In genomic region chr2:238513346-238513745, GRCh38 we compare ENCODE assay signal across 8 cellular contexts.
DNase-seq lines count a peak whose midpoint lies in the region; ATAC-seq and TF ChIP-seq lines count a peak whose summit lies in the region.

No MANE protein-coding gene starts in this region.

- no peak overlapping the region for H3K56ac ChIP-seq in H9 (ENCODE audit: insufficient read length, low read depth, low read length)

- no peak overlapping the region for H3K27ac ChIP-seq in H9 (ENCODE audit: insufficient read length, low read depth, low read length)
- no peak overlapping the region for H3K27ac ChIP-seq in RWPE2 (ENCODE audit: poor library complexity, severe bottlenecking)
- no peak overlapping the region for H3K27ac ChIP-seq in tibial nerve

- no peak overlapping the region for H2BK120ac ChIP-seq in H9 (ENCODE audit: low read depth, low read length, poor library complexity, severe bottlenecking)

- no peak overlapping the region for H3K27ac Mint-ChIP-seq in H9

- H3K18ac ChIP-seq in H9 (ENCODE audit: insufficient read length, low read depth, low read length): no peak overlapping the region

- H3K27me3 ChIP-seq in H9 (ENCODE audit: insufficient read depth, low read length): no peaks in the 10 kb centered on the region
- H3K27me3 ChIP-seq in RWPE2 (ENCODE audit: insufficient read depth, poor library complexity, severe bottlenecking): no peaks in the 10 kb centered on the region
- H3K27me3 ChIP-seq in tibial nerve: no peaks in the 10 kb centered on the region

- H3K4me3 ChIP-seq in RWPE2 (ENCODE audit: severe bottlenecking) (no peak overlapping the region), fibroblast of the aortic adventitia (ENCODE audit: low read depth, low read length) (no peak overlapping the region), tibial nerve (no peak overlapping the region)

- no peak overlapping the region for H2BK20ac ChIP-seq in H9 (ENCODE audit: low read depth, low read length, poor library complexity, severe bottlenecking)

- TF ChIP-seq POLR2A in tibial nerve (IDR thresholded peaks at IDR 0.05): no peak

- H3K9me3 ChIP-seq in H9 (ENCODE audit: control insufficient read depth, low read depth, low read length) (no peaks in the 10 kb centered on the region), RWPE2 (ENCODE audit: severe bottlenecking) (peaks cover 6% of the 10 kb centered on the region), tibial nerve (peaks cover 0 to 34% (median 3%) of the 10 kb centered on the region in 4 donors)

- H3K4me3 Mint-ChIP-seq in H9: no peak overlapping the region

- TF ChIP-seq EP300 in tibial nerve (IDR thresholded peaks at IDR 0.05): no peak

- no peak overlapping the region for H3K14ac ChIP-seq in H9 (ENCODE audit: insufficient read depth, low read length)

- no peak overlapping the region for H4K5ac ChIP-seq in H9 (ENCODE audit: insufficient read length, low read depth, low read length)

- H3K4me1 ChIP-seq in H9 (ENCODE audit: insufficient read depth, low read length) (no peaks in the 10 kb centered on the region; the same call in 1 of the 2 replicates), RWPE2 (ENCODE audit: insufficient read depth, poor library complexity, severe bottlenecking) (no peaks in the 10 kb centered on the region), tibial nerve (no peaks in the 10 kb centered on the region)

- H3K4me2 ChIP-seq in H9 (ENCODE audit: insufficient read depth, insufficient read length, low read length): no peak overlapping the region

- TF ChIP-seq CTCF in H9 (conservative IDR thresholded peaks at IDR 0.05) (peak; percentile 81), RWPE2 (IDR thresholded peaks at IDR 0.05; ENCODE audit: poor library complexity, severe bottlenecking) (peak; percentile 52), fibroblast of the aortic adventitia (IDR thresholded peaks at IDR 0.05; ENCODE audit: insufficient read depth, low read length) (peak; percentile 59), tibial nerve (IDR thresholded peaks at IDR 0.05) (peak in 1 of 5 experiments; percentile 9)

- no peak overlapping the region for H3K9ac ChIP-seq in H9 (ENCODE audit: extremely low read depth, insufficient read length, low read length)

- H3K79me1 ChIP-seq in H9 (ENCODE audit: insufficient read depth, low read depth, low read length, poor library complexity, severe bottlenecking): no peaks in the 10 kb centered on the region

- no peak overlapping the region for H3K4ac ChIP-seq in H9 (ENCODE audit: low read depth, low read length)

- no peak overlapping the region for H2BK5ac ChIP-seq in H9 (ENCODE audit: insufficient read length, low read length)

- H2AK5ac ChIP-seq in H9 (ENCODE audit: insufficient read length, low read length): no peak overlapping the region

- H3K23me2 ChIP-seq in H9 (ENCODE audit: insufficient read length, low read depth, low read length, poor library complexity, severe bottlenecking): no peaks in the 10 kb centered on the region

- no peak overlapping the region for H4K91ac ChIP-seq in H9 (ENCODE audit: insufficient read length, low read depth, low read length)

- peaks cover 6% of the 10 kb centered on the region; the same call in 1 of the 2 replicates for H3K27me3 Mint-ChIP-seq in H9 (ENCODE audit: low read depth)

- no peak overlapping the region for H2BK15ac ChIP-seq in H9 (ENCODE audit: low read depth, low read length)

- no peak overlapping the region for H3T11ph ChIP-seq in H9 (ENCODE audit: low read length)

- H3K23ac ChIP-seq in H9 (ENCODE audit: insufficient read length, low read depth, low read length): no peak overlapping the region

- no peak overlapping the region for H2AFZ ChIP-seq in H9 (ENCODE audit: low read length)

- 0 out of 3 replicates have a peak, but pooled peaks have one; percentile 25 for ATAC-seq in RWPE2 (ENCODE audit: low read depth)

- no peaks in the 10 kb centered on the region; the same call in 1 of the 2 replicates for H3K36me3 ChIP-seq in RWPE2 (ENCODE audit: low read depth)
- no peaks in the 10 kb centered on the region for H3K36me3 ChIP-seq in tibial nerve

- peaks cover 4 to 7% of the 10 kb centered on the region in 2 experiments; a peak in 4 of 5 replicates for H3K9me3 Mint-ChIP-seq in H9

- no CpG with 5 or more reads among the region's 3 CpGs for WGBS in H9 (ENCODE audit: extremely low coverage, insufficient read length, low lambda C conversion rate)
- 35 to 36% methylated on average over 3 of the region's 3 CpGs for WGBS in tibial nerve, 2 donors

- H4K8ac ChIP-seq in H9 (replicated peaks; ENCODE audit: insufficient read length, low read depth, low read length): no peak overlapping the region

- no peaks in the 10 kb centered on the region for H4K20me1 ChIP-seq in H9 (ENCODE audit: control insufficient read depth, insufficient read depth, insufficient read length)

- no peak overlapping the region for H2BK12ac ChIP-seq in H9 (ENCODE audit: insufficient read length, low read depth, low read length)

- no peaks in the 10 kb centered on the region for H3K79me2 ChIP-seq in H9 (ENCODE audit: insufficient read depth, low read length)

- peaks cover 0 to 5% (median 0%) of the 10 kb centered on the region in 3 experiments; a peak in 3 of 7 replicates for H3K36me3 Mint-ChIP-seq in H9 (ENCODE audit: insufficient read depth in 1 of 3, low read depth in 3 of 3)

- peaks cover 27 to 43% of the 10 kb centered on the region in 2 experiments for H3K4me1 Mint-ChIP-seq in H9

- DNase-seq in DMS53 treated with DMSO at 0.1 percent for 48 hours (lab: John Stamatoyannopoulos, UW; ENCODE audit: unreplicated experiment): peak; percentile 59
- peak; percentile 68 for DNase-seq in H9
- DNase-seq in RWPE2 (ENCODE audit: low spot score): no peak
- peak; percentile 64 for DNase-seq in fibroblast of the aortic adventitia (ENCODE audit: low read depth)
- DNase-seq in stimulated activated CD8-positive, alpha-beta memory T cell treated with anti-CD3 and anti-CD28 coated beads, Interleukin-15, amount 100 ng/mL, for 48 hours (ENCODE audit: low read depth in 2 of 2): peak; percentile 12 to 18
- no peak for DNase-seq in NCI-H2227 treated with DMSO at 0.1 percent for 48 hours (lab: John Stamatoyannopoulos, UW)
- DNase-seq in Ammon's horn (ENCODE audit: low spot score): no peak
- DNase-seq in tibial nerve (ENCODE audit: low spot score in 2 of 2): no peak

Comparison
In these comparisons a context has a peak if more than half of its experiments do, and no peak if none do; other contexts are left out.
1. DNase-seq: peak in DMS53 treated with DMSO at 0.1 percent for 48 hours (single experiment), H9 (single experiment), fibroblast of the aortic adventitia (single experiment) and stimulated activated CD8-positive, alpha-beta memory T cell treated with anti-CD3 and anti-CD28 coated beads, Interleukin-15, amount 100 ng/mL, for 48 hours (2 of 2); none in RWPE2 (single experiment), NCI-H2227 treated with DMSO at 0.1 percent for 48 hours (single experiment), Ammon's horn (single experiment) and tibial nerve (0 of 2).